8 cellular contexts compared by ENCODE assay signal in the genomic region with DNA sequence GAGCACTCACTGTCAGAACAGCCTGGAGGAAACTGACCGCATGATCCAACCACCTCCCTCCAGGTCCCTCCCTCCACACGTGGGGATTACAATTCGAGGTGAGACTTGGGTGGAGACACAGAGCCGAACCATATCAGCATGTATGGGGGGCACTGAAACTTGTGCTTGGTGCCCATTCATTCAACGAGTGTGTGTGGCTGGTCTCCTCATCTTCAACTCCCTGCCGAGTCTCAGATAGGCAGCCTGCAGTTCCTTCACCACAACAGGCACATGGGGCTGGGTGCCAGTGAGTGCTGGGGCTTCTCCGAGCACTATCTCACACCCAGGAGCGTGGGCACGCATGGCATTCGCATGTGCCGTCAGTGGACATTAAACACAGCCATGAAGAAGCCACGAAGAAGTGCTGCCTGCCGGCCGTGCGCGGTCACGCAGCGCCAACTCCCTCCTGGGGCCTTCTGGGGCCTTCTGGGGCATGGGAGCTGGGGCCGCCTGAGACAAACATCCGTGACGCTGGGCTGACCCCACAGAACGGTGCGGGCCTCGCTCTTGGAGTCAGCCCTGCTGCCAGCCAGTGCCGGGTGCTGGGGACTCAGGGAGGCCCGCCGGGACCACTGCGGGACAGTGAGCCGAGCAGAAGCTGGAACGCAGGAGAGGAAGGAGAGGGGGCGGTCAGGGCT. TPM values are rescaled to one million over a fixed set of nuclear protein-coding genes. Genes with fewer than 3 reads are reported as not detected.
DNase-seq lines count a peak whose midpoint lies in the region; ATAC-seq and TF ChIP-seq lines count a peak whose summit lies in the region.

No MANE protein-coding gene starts in this region.

- intact Hi-C loops in activated CD4-positive, alpha-beta memory T cell treated with anti-CD3 and anti-CD28 coated beads for 36 hours (cut with micrococcal nuclease), result loop anchor here (5.0 kb wide), 1 partner anchor 80 kb away; the partner anchor contains the start of genes LIME1 and SLC2A4RG

- H3K27me3 ChIP-seq in H7 (ENCODE audit: control insufficient read depth, insufficient read depth, low read length) (no peaks in the 10 kb centered on the region; the same call in 1 of the 2 replicates), iPS-18a (ENCODE audit: control insufficient read depth, insufficient read depth, low read length) (no peaks in the 10 kb centered on the region), subcutaneous abdominal adipose tissue (ENCODE audit: control insufficient read depth in 5 of 5, insufficient read depth in 4 of 5, low read length in 5 of 5) (peaks cover 0 to 12% (median 2%) of the 10 kb centered on the region in 5 donors)

- peak overlapping the region; percentile 55 for H3K27ac ChIP-seq in iPS-18a (ENCODE audit: low read length)
- H3K27ac ChIP-seq in subcutaneous abdominal adipose tissue (ENCODE audit: low read depth, low read length), result peak overlapping the region; percentile 92

- H3K27ac Mint-ChIP-seq in activated CD4-positive, alpha-beta memory T cell treated with anti-CD3 and anti-CD28 coated beads for 36 hours, result peak overlapping the region; percentile 93

- H3K9me3 ChIP-seq in iPS-18a (ENCODE audit: control insufficient read depth, low read depth, low read length) (no peaks in the 10 kb centered on the region), subcutaneous abdominal adipose tissue (ENCODE audit: control insufficient read depth in 5 of 5, low read length in 5 of 5) (no peaks in the 10 kb centered on the region)

- peak overlapping the region; percentile 88 for H3K4me3 ChIP-seq in AG10803 (ENCODE audit: low read length)
- H3K4me3 ChIP-seq in H7 (ENCODE audit: insufficient read depth, low read depth, low read length), result peak overlapping the region; percentile 90
- peak overlapping the region; percentile 95 for H3K4me3 ChIP-seq in iPS-18a (ENCODE audit: low read length)
- peak overlapping the region in 4 of 5 donors; percentile 78 to 86 (median 82) for H3K4me3 ChIP-seq in subcutaneous abdominal adipose tissue (ENCODE audit: low read depth in 1 of 5, low read length in 5 of 5)

- no peaks in the 10 kb centered on the region for H3K9me3 Mint-ChIP-seq in activated CD4-positive, alpha-beta memory T cell treated with anti-CD3 and anti-CD28 coated beads for 36 hours

- CTCF ChIA-PET in activated CD4-positive, alpha-beta memory T cell treated with anti-CD3 and anti-CD28 coated beads for 36 hours (lab: Charles Lee), result interaction anchor here (1.0 to 1.6 kb wide), 5 partner anchors 16 to 161 kb away, joined by 3 to 11 read pairs (median 4); partner anchors contain the start of genes GMEB2 and PTK6
- CTCF ChIA-PET in GM10248 (lab: Yijun Ruan, JAX), result interaction anchor here (1.1 to 3.4 kb wide), 2 partner anchors 16 to 30 kb away, joined by 3 to 11 read pairs; no protein-coding TSS in a partner anchor

- H3K27me3 Mint-ChIP-seq in activated CD4-positive, alpha-beta memory T cell treated with anti-CD3 and anti-CD28 coated beads for 36 hours, result no peaks in the 10 kb centered on the region

- peaks cover 29% of the 10 kb centered on the region for H3K4me1 Mint-ChIP-seq in activated CD4-positive, alpha-beta memory T cell treated with anti-CD3 and anti-CD28 coated beads for 36 hours (ENCODE audit: low read depth)

- peak; percentile 20 for DNase-seq in AG10803 (ENCODE audit: low read depth)
- DNase-seq in H7, result no peak
- no peak for DNase-seq in activated CD4-positive, alpha-beta memory T cell treated with anti-CD3 and anti-CD28 coated beads for 36 hours
- no peak for DNase-seq in HT-29 (ENCODE audit: low spot score)
- no peak for DNase-seq in GM10248 (ENCODE audit: extremely low spot score)

- no peak for TF ChIP-seq CTCF in AG10803 (conservative IDR thresholded peaks at IDR 0.05; ENCODE audit: low read length)
- TF ChIP-seq CTCF in GM10248 (IDR thresholded peaks at IDR 0.05; ENCODE audit: control extremely low read depth, extremely low read depth, low read depth, missing control alignments), result no peak

- H3K36me3 Mint-ChIP-seq in activated CD4-positive, alpha-beta memory T cell treated with anti-CD3 and anti-CD28 coated beads for 36 hours, result peaks cover 14% of the 10 kb centered on the region

- no peak for ATAC-seq in GM18870 (IDR thresholded peaks at IDR 0.05; ENCODE audit: unreplicated experiment)

- peaks cover 11% of the 10 kb centered on the region for H3K4me1 ChIP-seq in iPS-18a (ENCODE audit: control insufficient read depth, low read depth, low read length)
- peaks cover 6 to 40% (median 34%) of the 10 kb centered on the region in 5 donors for H3K4me1 ChIP-seq in subcutaneous abdominal adipose tissue (ENCODE audit: control insufficient read depth in 5 of 5, insufficient read depth in 5 of 5, low read length in 5 of 5)

- H3K9ac ChIP-seq in iPS-18a (ENCODE audit: low read length) (peak overlapping the region; percentile 61), subcutaneous abdominal adipose tissue (ENCODE audit: low read length in 5 of 5) (peak overlapping the region in 4 of 5 donors; percentile 85 to 91 (median 90))

- peak overlapping the region; percentile 92 for H3K4me3 Mint-ChIP-seq in activated CD4-positive, alpha-beta memory T cell treated with anti-CD3 and anti-CD28 coated beads for 36 hours

- H3K36me3 ChIP-seq in H7 (replicated peaks; ENCODE audit: control insufficient read depth, insufficient read depth, low read length) (peaks cover 2% of the 10 kb centered on the region; the same call in 1 of the 2 replicates), iPS-18a (ENCODE audit: control insufficient read depth, low read depth, low read length) (peaks cover 13% of the 10 kb centered on the region), subcutaneous abdominal adipose tissue (ENCODE audit: control insufficient read depth in 5 of 5, insufficient read depth in 5 of 5, low read length in 5 of 5) (peaks cover 0 to 21% (median 18%) of the 10 kb centered on the region in 5 donors)

- POLR2A ChIA-PET in activated CD4-positive, alpha-beta memory T cell treated with anti-CD3 and anti-CD28 coated beads for 36 hours (lab: Charles Lee), result interaction anchor here (0.9 to 2.0 kb wide), 4 partner anchors 12 to 208 kb away, joined by 3 to 17 read pairs (median 6); partner anchors contain the start of genes GMEB2 and TPD52L2
- POLR2A ChIA-PET in GM10248 (lab: Yijun Ruan, JAX), result interaction anchor here (1.2 kb wide), 1 partner anchor 15 kb away, joined by 4 read pairs; no protein-coding TSS in a partner anchor

RNA-seq across cellular contexts. Expression of gene RTEL1, which starts 0.7 kb away (rescaled TPM):
- total RNA-seq in H7 (2014; rRNA removed; shearing (Covaris generic)), result 15.1 and 22.4 TPM in 2 replicates
- total RNA-seq in activated CD4-positive, alpha-beta memory T cell treated with anti-CD3 and anti-CD28 coated beads for 36 hours, result 10 to 100 TPM; 38.0 to 38.3 TPM
- 43.0 and 55.1 TPM in 2 replicates for total RNA-seq in HT-29 (2014; rRNA removed; shearing (Covaris generic))

RNA-seq across cellular contexts. Expression of gene STMN3, which starts 4.2 kb away (rescaled TPM):
- total RNA-seq in H7 (2014; rRNA removed; shearing (Covaris generic)), result 24.9 and 32.7 TPM in 2 replicates
- 10 to 100 TPM; 17.3 to 18.0 TPM for total RNA-seq in activated CD4-positive, alpha-beta memory T cell treated with anti-CD3 and anti-CD28 coated beads for 36 hours
- 4.7 and 7.0 TPM in 2 replicates for total RNA-seq in HT-29 (2014; rRNA removed; shearing (Covaris generic))

RNA-seq across cellular contexts. Expression of gene GMEB2, which starts 30.5 kb away (rescaled TPM):
- total RNA-seq in H7 (2014; rRNA removed; shearing (Covaris generic)), result 17.0 and 21.4 TPM in 2 replicates
- total RNA-seq in activated CD4-positive, alpha-beta memory T cell treated with anti-CD3 and anti-CD28 coated beads for 36 hours, result 10 to 100 TPM; 13.6 to 14.0 TPM
- total RNA-seq in HT-29 (2014; rRNA removed; shearing (Covaris generic)), result 42.5 and 43.6 TPM in 2 replicates

RNA-seq across cellular contexts. Expression of gene TNFRSF6B, which starts 39.1 kb away (rescaled TPM):
- not detected in 2 replicates for total RNA-seq in H7 (2014; rRNA removed; shearing (Covaris generic))
- not detected for total RNA-seq in activated CD4-positive, alpha-beta memory T cell treated with anti-CD3 and anti-CD28 coated beads for 36 hours
- 4.1 and 4.9 TPM in 2 replicates for total RNA-seq in HT-29 (2014; rRNA removed; shearing (Covaris generic))

RNA-seq across cellular contexts. Expression of gene ARFRP1, which starts 50.4 kb away (rescaled TPM):
- 24.2 and 26.2 TPM in 2 replicates for total RNA-seq in H7 (2014; rRNA removed; shearing (Covaris generic))
- 10 to 100 TPM; 54.6 to 58.4 TPM for total RNA-seq in activated CD4-positive, alpha-beta memory T cell treated with anti-CD3 and anti-CD28 coated beads for 36 hours
- 82.0 and 86.1 TPM in 2 replicates for total RNA-seq in HT-29 (2014; rRNA removed; shearing (Covaris generic))
